ENCODE assay signal across 20 cellular contexts in genomic region chr20:46670585-46671584, GRCh38. TPM values are rescaled to one million over a fixed set of nuclear protein-coding genes. Genes with fewer than 3 reads are reported as not detected.
"Had no signal": no experiment of that assay in that cellular context is flagged by ENCODE, and none has a peak within 500 bp of the region (broad histone marks: within the 10 kb centered on the region; RNA-seq: fewer than 3 reads in every experiment).

No MANE protein-coding gene starts in this region.

- H3K4me1 ChIP-seq: upper lobe of right lung had no signal

- H3K4me1 Mint-ChIP-seq: activated B cell treated with CpG ODN at 0.5 μM for 24 hours; stimulated activated effector memory CD8-positive, alpha-beta T cell treated with anti-CD3 and anti-CD28 coated beads, Interleukin-12 subunit alpha, Interleukin-12 subunit beta, amount 100 ng/mL, for 72 hours had no signal

- H3K4me3 ChIP-seq: hepatocyte, thoracic aorta, upper lobe of right lung had no signal

- H3K4me3 Mint-ChIP-seq: activated B cell treated with CpG ODN at 0.5 μM for 24 hours; activated CD8-positive, alpha-beta T cell treated with anti-CD3 and anti-CD28 coated beads for 36 hours; activated T-cell treated with anti-CD3 and anti-CD28 coated beads, Interleukin-2, amount 50 U/mL, for 72 hours; natural killer cell treated with Interleukin-12 subunit alpha and Interleukin-12 subunit beta and Interleukin-15 and Interleukin-18, amount 100 ng/mL, for 72 hours; stimulated activated effector memory CD8-positive, alpha-beta T cell treated with anti-CD3 and anti-CD28 coated beads, Interleukin-12 subunit alpha, Interleukin-12 subunit beta, amount 100 ng/mL, for 72 hours had no signal

- ATAC-seq: activated CD8-positive, alpha-beta T cell treated with anti-CD3 and anti-CD28 coated beads for 36 hours; activated naive CD4-positive, alpha-beta T cell treated with anti-CD3 and anti-CD28 coated beads, Interleukin-2, amount 50 U/mL, for 72 hours; activated T-cell treated with anti-CD3 and anti-CD28 coated beads, Interleukin-2, amount 50 U/mL, for 72 hours; esophagus mucosa; left ventricle myocardium superior; natural killer cell treated with Interleukin-12 subunit alpha and Interleukin-12 subunit beta and Interleukin-15 and Interleukin-18, amount 100 ng/mL, for 72 hours; stimulated activated effector memory CD8-positive, alpha-beta T cell treated with anti-CD3 and anti-CD28 coated beads, Interleukin-12 subunit alpha, Interleukin-12 subunit beta, amount 100 ng/mL, for 72 hours; upper lobe of right lung had no signal

- DNase-seq: activated B cell treated with CpG ODN at 0.5 μM for 24 hours; activated CD4-positive, alpha-beta T cell treated with anti-CD3 and anti-CD28 coated beads for 48 hours; activated CD8-positive, alpha-beta memory T cell treated with anti-CD3 and anti-CD28 coated beads, Interleukin-2, amount 50 U/mL, for 4 hours; activated CD8-positive, alpha-beta T cell treated with anti-CD3 and anti-CD28 coated beads for 36 hours; activated gamma-delta T cell; activated T-cell treated with anti-CD3 and anti-CD28 coated beads, Interleukin-2, amount 50 U/mL, for 72 hours; amniotic stem cell; caudate nucleus; islet precursor cell; left ventricle myocardium superior; mesenchymal stem cell; posterior cingulate gyrus; retina; upper lobe of right lung had no signal

- H3K27ac ChIP-seq: hepatocyte, thoracic aorta, upper lobe of right lung had no signal

- H3K27me3 Mint-ChIP-seq: activated B cell treated with CpG ODN at 0.5 μM for 24 hours; activated CD8-positive, alpha-beta T cell treated with anti-CD3 and anti-CD28 coated beads for 36 hours; natural killer cell treated with Interleukin-12 subunit alpha and Interleukin-12 subunit beta and Interleukin-15 and Interleukin-18, amount 100 ng/mL, for 72 hours had no signal

- H3K36me3 Mint-ChIP-seq: natural killer cell treated with Interleukin-12 subunit alpha and Interleukin-12 subunit beta and Interleukin-15 and Interleukin-18, amount 100 ng/mL, for 72 hours; stimulated activated effector memory CD8-positive, alpha-beta T cell treated with anti-CD3 and anti-CD28 coated beads, Interleukin-12 subunit alpha, Interleukin-12 subunit beta, amount 100 ng/mL, for 72 hours had no signal

- H3K9me3 ChIP-seq: upper lobe of right lung had no signal

- H3K36me3 ChIP-seq: thoracic aorta, upper lobe of right lung had no signal

- H3K27ac Mint-ChIP-seq: activated B cell treated with CpG ODN at 0.5 μM for 24 hours; activated CD8-positive, alpha-beta T cell treated with anti-CD3 and anti-CD28 coated beads for 36 hours; activated naive CD4-positive, alpha-beta T cell treated with anti-CD3 and anti-CD28 coated beads, Interleukin-2, amount 50 U/mL, for 72 hours; activated T-cell treated with anti-CD3 and anti-CD28 coated beads, Interleukin-2, amount 50 U/mL, for 72 hours; natural killer cell treated with Interleukin-12 subunit alpha and Interleukin-12 subunit beta and Interleukin-15 and Interleukin-18, amount 100 ng/mL, for 72 hours; stimulated activated effector memory CD8-positive, alpha-beta T cell treated with anti-CD3 and anti-CD28 coated beads, Interleukin-12 subunit alpha, Interleukin-12 subunit beta, amount 100 ng/mL, for 72 hours had no signal

- H3K27me3 ChIP-seq: hepatocyte, upper lobe of right lung had no signal

RNA-seq across cellular contexts. Expression of gene SLC13A3, which starts 19.6 kb away (rescaled TPM):
- total RNA-seq: activated CD8-positive, alpha-beta T cell treated with anti-CD3 and anti-CD28 coated beads for 36 hours; activated naive CD4-positive, alpha-beta T cell treated with anti-CD3 and anti-CD28 coated beads, Interleukin-2, amount 50 U/mL, for 72 hours had no signal

RNA-seq across cellular contexts. Expression of gene SLC2A10, which starts 38.6 kb away (rescaled TPM):
- total RNA-seq: activated B cell treated with CpG ODN at 0.5 μM for 24 hours; activated CD8-positive, alpha-beta T cell treated with anti-CD3 and anti-CD28 coated beads for 36 hours had no signal
